9 cellular contexts compared by ENCODE assay signal in the genomic region with DNA sequence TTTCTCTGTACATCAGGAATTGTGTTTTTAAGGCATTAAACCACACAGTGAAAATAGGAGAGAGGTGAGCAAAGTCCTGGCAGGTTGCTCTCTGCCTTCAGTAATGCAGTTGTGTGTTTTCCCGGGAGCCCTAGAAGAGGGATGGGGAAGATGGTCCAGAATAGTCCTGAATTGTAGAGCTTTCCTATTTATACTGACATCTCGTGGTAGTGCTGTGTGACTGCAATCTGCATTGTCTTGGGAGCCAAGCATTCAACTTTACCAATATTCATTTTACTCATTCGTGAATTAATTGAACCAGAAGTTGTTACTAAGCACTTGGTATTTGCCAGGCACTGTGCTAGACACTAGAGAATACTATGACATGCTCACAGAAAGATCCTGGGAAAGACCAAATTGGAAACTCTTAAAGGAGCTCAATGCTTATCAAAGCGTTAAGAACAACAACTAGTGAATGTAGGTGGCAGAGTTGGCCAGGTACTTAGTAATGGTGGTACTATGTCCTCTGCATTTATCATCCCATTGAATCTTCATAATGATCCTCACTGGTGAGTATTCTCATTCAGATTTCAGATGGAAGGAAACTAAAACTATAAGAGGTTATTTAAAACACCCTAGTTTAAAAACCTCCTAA.
DNase-seq lines count a peak whose midpoint lies in the region; ATAC-seq and TF ChIP-seq lines count a peak whose summit lies in the region.
"Had no signal": no experiment of that assay in that cellular context is flagged by ENCODE, and none has a peak within 500 bp of the region (broad histone marks: within the 10 kb centered on the region; RNA-seq: fewer than 3 reads in every experiment).

No MANE protein-coding gene starts in this region.

- H3K27me3 ChIP-seq in ovary: no peaks in the 10 kb centered on the region

- in situ Hi-C loops in KBM-7 (cut with MboI; ENCODE audit: low pct_unique_long_range_greater_than_20kb, low sequenced_read_pairs): no loop called here

- no peaks in the 10 kb centered on the region for H3K36me3 ChIP-seq in ovary

- peaks cover 2% of the 10 kb centered on the region for H3K4me1 ChIP-seq in ovary (ENCODE audit: insufficient read depth)

- ATAC-seq in SK-N-SH treated with all-trans-retinoic acid at 6 μM for 48 hours: peak; percentile 83
- ATAC-seq in HG03520 (IDR thresholded peaks at IDR 0.05; ENCODE audit: unreplicated experiment): no peak

- WGBS in ovary, 3 donors: 25% methylated on average over 4 of the region's 4 CpGs

- TF ChIP-seq CTCF in GM10248 (IDR thresholded peaks at IDR 0.05; ENCODE audit: control extremely low read depth, extremely low read depth, low read depth, missing control alignments): peak; percentile 70
- TF ChIP-seq CTCF in ovary (IDR thresholded peaks at IDR 0.05): peak; percentile 56 to 88 (median 58)

- no peak for TF ChIP-seq EP300 in ovary (IDR thresholded peaks at IDR 0.05)

- H3K27ac ChIP-seq in ovary: no peak overlapping the region

- CTCF ChIA-PET in GM10248 (lab: Yijun Ruan, JAX): interaction anchor here (0.6 to 2.7 kb wide), 24 partner anchors 9 to 1102 kb away, joined by 3 to 11 read pairs (median 5); no protein-coding TSS in a partner anchor

- intact Hi-C loops in ovary (cut with DNase I): loop anchor here (5.0 to 10.0 kb wide), 6 partner anchors 197 to 1069 kb away; no protein-coding TSS in a partner anchor

- no peak overlapping the region for H3K4me3 ChIP-seq in ovary

- POLR2A ChIA-PET in GM10248 (lab: Yijun Ruan, JAX): no interaction called here

- DNase-seq in 8988T (peak; percentile 20), GM10248 (ENCODE audit: extremely low spot score) (peak; percentile 22), KBM-7 (peak; percentile 44), fibroblast of the conjunctiva (ENCODE audit: low read depth) (peak; percentile 39), ovary (peak in 1 of 5 donors; percentile 36), T1000 (lab: John Stamatoyannopoulos, UW) (no peak)
- DNase-seq: activated naive CD8-positive, alpha-beta T cell treated with anti-CD3 and anti-CD28 coated beads, Interleukin-2, amount 10 ng/mL, durations not matched to agents 7 days and 5 days had no signal

- H3K9me3 ChIP-seq in ovary: no peaks in the 10 kb centered on the region

- no peak for TF ChIP-seq POLR2A in ovary (IDR thresholded peaks at IDR 0.05)

TF ChIP-seq in SK-N-SH treated with all-trans-retinoic acid at 6 μM for 48 hours, 23 proteins besides CTCF, POLR2A, EP300 and RAD21:
- TF ChIP-seq, protein P1, sequence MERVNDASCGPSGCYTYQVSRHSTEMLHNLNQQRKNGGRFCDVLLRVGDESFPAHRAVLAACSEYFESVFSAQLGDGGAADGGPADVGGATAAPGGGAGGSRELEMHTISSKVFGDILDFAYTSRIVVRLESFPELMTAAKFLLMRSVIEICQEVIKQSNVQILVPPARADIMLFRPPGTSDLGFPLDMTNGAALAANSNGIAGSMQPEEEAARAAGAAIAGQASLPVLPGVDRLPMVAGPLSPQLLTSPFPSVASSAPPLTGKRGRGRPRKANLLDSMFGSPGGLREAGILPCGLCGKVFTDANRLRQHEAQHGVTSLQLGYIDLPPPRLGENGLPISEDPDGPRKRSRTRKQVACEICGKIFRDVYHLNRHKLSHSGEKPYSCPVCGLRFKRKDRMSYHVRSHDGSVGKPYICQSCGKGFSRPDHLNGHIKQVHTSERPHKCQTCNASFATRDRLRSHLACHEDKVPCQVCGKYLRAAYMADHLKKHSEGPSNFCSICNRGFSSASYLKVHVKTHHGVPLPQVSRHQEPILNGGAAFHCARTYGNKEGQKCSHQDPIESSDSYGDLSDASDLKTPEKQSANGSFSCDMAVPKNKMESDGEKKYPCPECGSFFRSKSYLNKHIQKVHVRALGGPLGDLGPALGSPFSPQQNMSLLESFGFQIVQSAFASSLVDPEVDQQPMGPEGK (CRISPR knock-in tag; IDR thresholded peaks at IDR 0.05; ENCODE audit: borderline replicate concordance): no peak
- TF ChIP-seq ARNTL (CRISPR knock-in tag; IDR thresholded peaks at IDR 0.05; ENCODE audit: borderline replicate concordance, low read depth) (no peak), PPARA (CRISPR knock-in tag; IDR thresholded peaks at IDR 0.05; ENCODE audit: borderline replicate concordance) (no peak), GLIS3 (CRISPR knock-in tag; IDR thresholded peaks at IDR 0.05) (no peak), RARB (CRISPR knock-in tag; IDR thresholded peaks at IDR 0.05) (no peak), TOX (CRISPR knock-in tag; IDR thresholded peaks at IDR 0.05; ENCODE audit: borderline replicate concordance) (no peak), ZNF565 (CRISPR knock-in tag; conservative IDR thresholded peaks at IDR 0.05; ENCODE audit: low read depth) (no peak)
- TF ChIP-seq, protein P2, sequence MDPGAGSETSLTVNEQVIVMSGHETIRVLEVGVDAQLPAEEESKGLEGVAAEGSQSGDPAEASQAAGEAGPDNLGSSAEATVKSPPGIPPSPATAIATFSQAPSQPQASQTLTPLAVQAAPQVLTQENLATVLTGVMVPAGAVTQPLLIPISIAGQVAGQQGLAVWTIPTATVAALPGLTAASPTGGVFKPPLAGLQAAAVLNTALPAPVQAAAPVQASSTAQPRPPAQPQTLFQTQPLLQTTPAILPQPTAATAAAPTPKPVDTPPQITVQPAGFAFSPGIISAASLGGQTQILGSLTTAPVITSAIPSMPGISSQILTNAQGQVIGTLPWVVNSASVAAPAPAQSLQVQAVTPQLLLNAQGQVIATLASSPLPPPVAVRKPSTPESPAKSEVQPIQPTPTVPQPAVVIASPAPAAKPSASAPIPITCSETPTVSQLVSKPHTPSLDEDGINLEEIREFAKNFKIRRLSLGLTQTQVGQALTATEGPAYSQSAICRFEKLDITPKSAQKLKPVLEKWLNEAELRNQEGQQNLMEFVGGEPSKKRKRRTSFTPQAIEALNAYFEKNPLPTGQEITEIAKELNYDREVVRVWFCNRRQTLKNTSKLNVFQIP (CRISPR knock-in tag; IDR thresholded peaks at IDR 0.05; ENCODE audit: borderline replicate concordance, low read depth): no peak
